In the genomic region with DNA sequence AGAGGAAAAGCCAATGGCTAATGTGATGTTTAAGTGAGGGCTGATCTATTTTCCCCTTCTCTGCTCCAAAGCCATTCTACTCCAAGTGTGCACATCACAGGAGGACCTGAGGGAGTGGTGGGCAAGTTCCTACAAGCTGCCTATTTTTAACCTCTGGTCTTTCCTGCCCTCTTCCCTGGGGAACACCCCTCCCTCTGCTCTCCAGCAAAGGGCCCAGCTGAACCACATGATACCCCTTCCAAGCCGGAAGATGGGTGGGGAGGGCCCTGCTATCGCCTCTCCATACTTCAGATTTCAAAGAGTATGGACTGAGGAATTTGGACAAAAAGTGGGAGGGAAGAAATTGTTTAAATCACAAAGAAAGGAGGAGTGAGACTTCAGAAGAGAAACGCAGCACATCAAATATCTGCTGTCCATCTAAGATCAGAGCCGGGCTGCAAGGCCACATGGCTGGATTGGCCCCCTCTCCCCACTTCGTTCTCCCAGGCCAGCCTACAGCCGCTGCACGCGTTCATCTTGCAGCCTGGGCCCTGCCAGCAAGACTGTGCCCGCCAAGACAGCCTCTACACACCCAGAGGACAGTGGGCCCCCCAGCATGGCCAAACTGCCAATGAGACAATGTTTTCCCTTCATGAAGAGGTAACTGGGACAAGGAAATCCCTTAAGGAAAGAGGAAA, we compare ENCODE assay signal across 18 cellular contexts.
A peak's percentile ranks its signal among the peaks of the same experiment; 100 is the strongest.
DNase-seq lines count a peak whose midpoint lies in the region; ATAC-seq, FAIRE-seq and TF ChIP-seq lines count a peak whose summit lies in the region.
"Had no signal": no experiment of that assay in that cellular context is flagged by ENCODE, and none has a peak within 500 bp of the region (broad histone marks: within the 10 kb centered on the region; RNA-seq: fewer than 3 reads in every experiment).

No MANE protein-coding gene starts in this region.

- no peaks in the 10 kb centered on the region for H3K36me3 ChIP-seq in cardiac muscle cell
- peaks cover 7 to 10% of the 10 kb centered on the region in 2 experiments for H3K36me3 ChIP-seq in keratinocyte (ENCODE audit: control insufficient read depth in 2 of 2, extremely low read depth in 1 of 2, insufficient read depth in 2 of 2, low read length in 2 of 2)
- H3K36me3 ChIP-seq: adrenal gland, colonic mucosa, HAP-1 had no signal

- H3K9me3 ChIP-seq in cardiac muscle cell (ENCODE audit: low read depth) (no peaks in the 10 kb centered on the region), keratinocyte (ENCODE audit: control insufficient read depth, low read depth, low read length) (no peaks in the 10 kb centered on the region)
- H3K9me3 ChIP-seq: adrenal gland, colonic mucosa, HAP-1 had no signal

- H4K20me1 ChIP-seq in keratinocyte (ENCODE audit: control insufficient read depth, extremely low read depth, insufficient read depth, low read length), result peaks cover 47% of the 10 kb centered on the region

- H3K9me1 ChIP-seq in keratinocyte (ENCODE audit: control insufficient read depth, extremely low read depth, insufficient read depth, low read length), result peaks cover 8% of the 10 kb centered on the region

- intact Hi-C loops in cardiac septum (cut with DNase I), result no loop called here

- peaks cover 97% of the 10 kb centered on the region for H3K79me2 ChIP-seq in keratinocyte (ENCODE audit: control insufficient read depth, insufficient read depth, low read length)

- dilution Hi-C loops in keratinocyte (cut with MboI; ENCODE audit: extremely low pct_ligation_motif_present, low sequenced_read_pairs), result no loop called here

- no peak for TF ChIP-seq CTCF in cardiac muscle cell (IDR thresholded peaks at IDR 0.05; ENCODE audit: low read depth, low read length)
- TF ChIP-seq CTCF in keratinocyte (optimal IDR thresholded peaks at IDR 0.05 in 1 of 3, IDR thresholded peaks at IDR 0.05 in 1 of 3, conservative IDR thresholded peaks at IDR 0.05 in 1 of 3; ENCODE audit: extremely low read depth in 1 of 3, insufficient read depth in 2 of 3, low read length in 3 of 3), result no peak

- H3K4me3 ChIP-seq in cardiac muscle cell, result no peak overlapping the region
- peak overlapping the region in 2 of 3 experiments; percentile 25 to 34 for H3K4me3 ChIP-seq in keratinocyte (ENCODE audit: control insufficient read depth in 2 of 3, extremely low read depth in 1 of 3, insufficient read depth in 2 of 3, low read depth in 1 of 3, low read length in 3 of 3)
- H3K4me3 ChIP-seq: adrenal gland, colonic mucosa, HAP-1 had no signal

- H3K27ac ChIP-seq in cardiac muscle cell (peak overlapping the region; percentile 60), keratinocyte (ENCODE audit: control insufficient read depth, insufficient read depth, low read length) (peak overlapping the region; percentile 32), temporal lobe (ENCODE audit: low read depth, low read length) (peak overlapping the region; percentile 4)
- H3K27ac ChIP-seq: colonic mucosa had no signal

- ATAC-seq in GM21576 (IDR thresholded peaks at IDR 0.05; ENCODE audit: unreplicated experiment), result no peak
- no peak for ATAC-seq in GM18868 (IDR thresholded peaks at IDR 0.05; ENCODE audit: unreplicated experiment)

- H3K4me1 ChIP-seq in cardiac muscle cell (ENCODE audit: low read depth) (peaks cover 66% of the 10 kb centered on the region), keratinocyte (ENCODE audit: control insufficient read depth, extremely low read depth, insufficient read depth, low read length) (peaks cover 26% of the 10 kb centered on the region)
- H3K4me1 ChIP-seq: HAP-1 had no signal

- peak overlapping the region; percentile 71 for H3K4me2 ChIP-seq in keratinocyte (ENCODE audit: control insufficient read depth, extremely low read depth, insufficient read depth, low read depth, low read length)

- peak in 1 of 2 donors; percentile 35 for DNase-seq in cardiac muscle cell (ENCODE audit: low read depth in 1 of 2, low spot score in 1 of 2)
- DNase-seq in cardiac septum (ENCODE audit: low spot score), result no peak
- DNase-seq in UCSD-AML1 (lab: John Stamatoyannopoulos, UW; ENCODE audit: unreplicated experiment), result peak; percentile 33
- no peak for DNase-seq in keratinocyte (ENCODE audit: low read depth, low spot score)
- DNase-seq in NCI-H1092 treated with DMSO at 0.1 percent for 48 hours (lab: John Stamatoyannopoulos, UW), result no peak
- DNase-seq: activated CD4-positive, alpha-beta T cell treated with anti-CD3 and anti-CD28 coated beads, Interleukin-2, amount 10 ng/mL, durations not matched to agents 24 days and 14 days; activated T-cell treated with anti-CD3 and anti-CD28 coated beads, Interleukin-2, amount 50 U/mL, for 24 hours; adrenal gland; colonic mucosa; IMR-90; NCI-H146; NCI-H748 treated with DMSO at 0.1 percent for 48 hours; RPMI8226; T1000 had no signal

- H2AFZ ChIP-seq in keratinocyte (ENCODE audit: control insufficient read depth, low read length), result no peak overlapping the region

- H3K9ac ChIP-seq in keratinocyte (ENCODE audit: control insufficient read depth, extremely low read depth, insufficient read depth, low read length), result peak overlapping the region; percentile 43

- FAIRE-seq in keratinocyte (lab: Jason Lieb, UNC), result peak; percentile 82

- H3K27me3 ChIP-seq in cardiac muscle cell (no peaks in the 10 kb centered on the region), keratinocyte (ENCODE audit: control insufficient read depth, extremely low read depth, insufficient read depth, low read length) (no peaks in the 10 kb centered on the region)
- H3K27me3 ChIP-seq: adrenal gland, colonic mucosa had no signal

Comparison
In these comparisons a context has a peak if more than half of its experiments do, and no peak if none do; other contexts are left out.
1. H3K27ac ChIP-seq: peak in every context shown above with its lines; median percentile 60 in cardiac muscle cell; 32 in keratinocyte; 4 in temporal lobe.